Comparison of ENCODE assay signal across 19 cellular contexts in genomic region chr14:71532790-71533189, GRCh38.
DNase-seq lines count a peak whose midpoint lies in the region; ATAC-seq and TF ChIP-seq lines count a peak whose summit lies in the region.
"Had no signal": no experiment of that assay in that cellular context is flagged by ENCODE, and none has a peak within 500 bp of the region (broad histone marks: within the 10 kb centered on the region; RNA-seq: fewer than 3 reads in every experiment).

No MANE protein-coding gene starts in this region.

- peaks cover 13% of the 10 kb centered on the region for H3K36me3 Mint-ChIP-seq in nephron (ENCODE audit: low read depth)

- H3K27me3 ChIP-seq in GM23248 (replicated peaks; ENCODE audit: insufficient read depth) (no peaks in the 10 kb centered on the region), brain microvascular endothelial cell (replicated peaks) (no peaks in the 10 kb centered on the region), Peyer's patch (no peaks in the 10 kb centered on the region)
- H3K27me3 ChIP-seq: breast epithelium, gastroesophageal sphincter, neural progenitor cell had no signal

- H3K36me3 ChIP-seq in GM23248 (ENCODE audit: low read depth) (no peaks in the 10 kb centered on the region), brain microvascular endothelial cell (replicated peaks) (no peaks in the 10 kb centered on the region), Peyer's patch (no peaks in the 10 kb centered on the region)
- H3K36me3 ChIP-seq: breast epithelium, gastroesophageal sphincter, neural progenitor cell had no signal

- DNase-seq in DMS 273 (lab: John Stamatoyannopoulos, UW; ENCODE audit: unreplicated experiment) = peak; percentile 47
- no peak for DNase-seq in GM23248
- no peak for DNase-seq in brain microvascular endothelial cell
- no peak for DNase-seq in Peyer's patch
- DNase-seq in islet precursor cell = no peak
- no peak for DNase-seq in KBM-7
- DNase-seq: activated CD4-positive, alpha-beta T cell treated with anti-CD3 and anti-CD28 coated beads for 36 hours; activated CD8-positive, alpha-beta memory T cell treated with anti-CD3 and anti-CD28 coated beads, Interleukin-2, amount 10 ng/mL, durations not matched to agents 7 days and 5 days; CD4-positive, alpha-beta T cell; NCI-H1436; NK-92 treated with Interleukin-12 subunit alpha and Interleukin-12 subunit beta, amount 100 ng/mL, for 24 hours; RPMI8226; T1000 had no signal

- peak overlapping the region; percentile 64 for H3K4me2 ChIP-seq in GM23248 (ENCODE audit: unreplicated experiment)
- H3K4me2 ChIP-seq: neural progenitor cell had no signal

- in situ Hi-C loops in GM23248 (cut with MboI) = no loop called here
- in situ Hi-C loops in brain microvascular endothelial cell (cut with HindIII; ENCODE audit: low pct_ligation_motif_present, low sequenced_read_pairs) = no loop called here
- in situ Hi-C loops in KBM-7 (cut with MboI; ENCODE audit: low pct_unique_long_range_greater_than_20kb, low sequenced_read_pairs) = no loop called here

- 73 to 78% methylated on average over 3 of the region's 3 CpGs for WGBS in GM23248 (ENCODE audit: low coverage in 1 of 2, low lambda C conversion rate in 2 of 2, missing lambda C conversion rate in 2 of 2), 2 experiments

- H3K4me1 ChIP-seq in GM23248 (ENCODE audit: insufficient read depth) (peaks cover 48% of the 10 kb centered on the region), Peyer's patch (no peaks in the 10 kb centered on the region)
- H3K4me1 ChIP-seq: breast epithelium had no signal

- H3K79me2 ChIP-seq in GM23248 (ENCODE audit: insufficient read depth) = peaks cover 82% of the 10 kb centered on the region

- peaks cover 41% of the 10 kb centered on the region for H3K4me1 Mint-ChIP-seq in nephron
- H3K4me1 Mint-ChIP-seq: activated CD8-positive, alpha-beta memory T cell treated with anti-CD3 and anti-CD28 coated beads, Interleukin-2, amount 10 ng/mL, durations not matched to agents 7 days and 5 days had no signal

- H4K20me1 ChIP-seq in GM23248 (ENCODE audit: insufficient read depth) = no peaks in the 10 kb centered on the region

- TF ChIP-seq POLR2A in Peyer's patch (IDR thresholded peaks at IDR 0.05) = no peak

- peak overlapping the region; percentile 27; the same call in 1 of the 2 replicates for H3K9ac ChIP-seq in GM23248
- H3K9ac ChIP-seq: neural progenitor cell had no signal

- no peak overlapping the region for H3K4me3 Mint-ChIP-seq in nephron
- H3K4me3 Mint-ChIP-seq: activated CD4-positive, alpha-beta T cell treated with anti-CD3 and anti-CD28 coated beads for 36 hours; activated CD8-positive, alpha-beta memory T cell treated with anti-CD3 and anti-CD28 coated beads, Interleukin-2, amount 10 ng/mL, durations not matched to agents 7 days and 5 days; activated naive CD8-positive, alpha-beta T cell; CD4-positive, alpha-beta T cell; neural progenitor cell had no signal

- H3K9me3 Mint-ChIP-seq in nephron = no peaks in the 10 kb centered on the region
- H3K9me3 Mint-ChIP-seq: CD4-positive, alpha-beta T cell; neural progenitor cell had no signal

- 0 out of 2 replicates have a peak overlapping the region, but pooled peaks have one; percentile 35 for H3K4me3 ChIP-seq in GM23248
- no peak overlapping the region for H3K4me3 ChIP-seq in brain microvascular endothelial cell (ENCODE audit: low read depth, low read length)
- H3K4me3 ChIP-seq in Peyer's patch = no peak overlapping the region
- H3K4me3 ChIP-seq: breast epithelium, gastroesophageal sphincter, neural progenitor cell had no signal

- H3K27me3 Mint-ChIP-seq in nephron (ENCODE audit: low read depth) = no peaks in the 10 kb centered on the region
- H3K27me3 Mint-ChIP-seq: activated CD4-positive, alpha-beta T cell treated with anti-CD3 and anti-CD28 coated beads for 36 hours; activated CD8-positive, alpha-beta memory T cell treated with anti-CD3 and anti-CD28 coated beads, Interleukin-2, amount 10 ng/mL, durations not matched to agents 7 days and 5 days; activated naive CD8-positive, alpha-beta T cell; CD4-positive, alpha-beta T cell had no signal

- no peak overlapping the region for H2AFZ ChIP-seq in GM23248
- H2AFZ ChIP-seq: neural progenitor cell had no signal

- H3K9me2 ChIP-seq in GM23248 (ENCODE audit: insufficient read depth) = no peaks in the 10 kb centered on the region

- no peak for TF ChIP-seq CTCF in brain microvascular endothelial cell (IDR thresholded peaks at IDR 0.05; ENCODE audit: low read depth, low read length, missing control alignments)
- no peak for TF ChIP-seq CTCF in nephron (IDR thresholded peaks at IDR 0.05; ENCODE audit: unreplicated experiment in 3 of 3)
- no peak for TF ChIP-seq CTCF in Peyer's patch (IDR thresholded peaks at IDR 0.05)

- no peaks in the 10 kb centered on the region for H3K9me3 ChIP-seq in GM23248 (ENCODE audit: low read depth)
- no peaks in the 10 kb centered on the region for H3K9me3 ChIP-seq in Peyer's patch
- H3K9me3 ChIP-seq: breast epithelium, gastroesophageal sphincter had no signal

- H3F3A ChIP-seq in GM23248 (ENCODE audit: insufficient read depth) = peaks cover 40% of the 10 kb centered on the region

- peak overlapping the region; percentile 38 to 73 (median 55) for H3K27ac Mint-ChIP-seq in nephron
- H3K27ac Mint-ChIP-seq: activated CD4-positive, alpha-beta T cell treated with anti-CD3 and anti-CD28 coated beads for 36 hours; activated CD8-positive, alpha-beta memory T cell treated with anti-CD3 and anti-CD28 coated beads, Interleukin-2, amount 10 ng/mL, durations not matched to agents 7 days and 5 days; activated naive CD8-positive, alpha-beta T cell; CD4-positive, alpha-beta T cell; neural progenitor cell had no signal

- ATAC-seq in HG03469 (IDR thresholded peaks at IDR 0.05; ENCODE audit: unreplicated experiment) = no peak
- ATAC-seq: activated CD4-positive, alpha-beta T cell treated with anti-CD3 and anti-CD28 coated beads for 36 hours; activated CD8-positive, alpha-beta memory T cell treated with anti-CD3 and anti-CD28 coated beads, Interleukin-2, amount 10 ng/mL, durations not matched to agents 7 days and 5 days; gastroesophageal sphincter had no signal

- H3K27ac ChIP-seq in GM23248 (peak overlapping the region; percentile 65), brain microvascular endothelial cell (peak overlapping the region; percentile 69), Peyer's patch (no peak overlapping the region)
- H3K27ac ChIP-seq: breast epithelium, neural progenitor cell had no signal

Comparison
In these comparisons a context has a peak if more than half of its experiments do, and no peak if none do; other contexts are left out.
1. H3K27ac ChIP-seq: peak in GM23248 (single experiment) and brain microvascular endothelial cell (single experiment); none in Peyer's patch (0 of 4).